ENCODE assay signal across 1 cellular context in genomic region chr1:156104065-156104810, GRCh38.
TF ChIP-seq lines count a peak whose summit lies in the region.

No MANE protein-coding gene starts in this region.

TF ChIP-seq in HEK293, 187 proteins besides CTCF, POLR2A, EP300 and RAD21 (continued from another document):
- TF ChIP-seq TSHZ1 (tag by site-specific recombination; IDR thresholded peaks at IDR 0.05; ENCODE audit: borderline replicate concordance) (no peak), ZNF184 (tag by site-specific recombination; IDR thresholded peaks at IDR 0.05) (no peak), ZNF488 (tag by site-specific recombination; IDR thresholded peaks at IDR 0.05) (no peak), TCF7L2 (IDR thresholded peaks at IDR 0.05; ENCODE audit: borderline replicate concordance, low read depth, low read length) (no peak), HOXD13 (CRISPR knock-in tag; IDR thresholded peaks at IDR 0.05; ENCODE audit: borderline replicate concordance) (no peak), ZNF239 (tag by site-specific recombination; IDR thresholded peaks at IDR 0.05) (no peak), ZNF266 (tag by site-specific recombination; IDR thresholded peaks at IDR 0.05; ENCODE audit: low read depth) (no peak), ZNF660 (tag by site-specific recombination; IDR thresholded peaks at IDR 0.05) (no peak), ZNF560 (tag by site-specific recombination; IDR thresholded peaks at IDR 0.05; ENCODE audit: borderline replicate concordance) (no peak)
